Comparison of ENCODE assay signal across 2 cellular contexts in genomic region chr19:48799358-48800300, GRCh38.
TF ChIP-seq lines count a peak whose summit lies in the region.

No MANE protein-coding gene starts in this region.

TF ChIP-seq in GM23338, 12 proteins besides CTCF, POLR2A, EP300 and RAD21:
- no peak for TF ChIP-seq REST (IDR thresholded peaks at IDR 0.05; ENCODE audit: unreplicated experiment)
- no peak for TF ChIP-seq NANOG (IDR thresholded peaks at IDR 0.05; ENCODE audit: borderline replicate concordance)
- TF ChIP-seq CREB1 (CRISPR knock-in tag; IDR thresholded peaks at IDR 0.05; ENCODE audit: low read depth): no peak
- no peak for TF ChIP-seq POLR2AphosphoS5 (IDR thresholded peaks at IDR 0.05; ENCODE audit: low read depth)
- no peak for TF ChIP-seq EZH2 (IDR thresholded peaks at IDR 0.05; ENCODE audit: low read depth, unreplicated experiment)
- no peak for TF ChIP-seq STAT1 (IDR thresholded peaks at IDR 0.05; ENCODE audit: unreplicated experiment)
- TF ChIP-seq, protein P1, sequence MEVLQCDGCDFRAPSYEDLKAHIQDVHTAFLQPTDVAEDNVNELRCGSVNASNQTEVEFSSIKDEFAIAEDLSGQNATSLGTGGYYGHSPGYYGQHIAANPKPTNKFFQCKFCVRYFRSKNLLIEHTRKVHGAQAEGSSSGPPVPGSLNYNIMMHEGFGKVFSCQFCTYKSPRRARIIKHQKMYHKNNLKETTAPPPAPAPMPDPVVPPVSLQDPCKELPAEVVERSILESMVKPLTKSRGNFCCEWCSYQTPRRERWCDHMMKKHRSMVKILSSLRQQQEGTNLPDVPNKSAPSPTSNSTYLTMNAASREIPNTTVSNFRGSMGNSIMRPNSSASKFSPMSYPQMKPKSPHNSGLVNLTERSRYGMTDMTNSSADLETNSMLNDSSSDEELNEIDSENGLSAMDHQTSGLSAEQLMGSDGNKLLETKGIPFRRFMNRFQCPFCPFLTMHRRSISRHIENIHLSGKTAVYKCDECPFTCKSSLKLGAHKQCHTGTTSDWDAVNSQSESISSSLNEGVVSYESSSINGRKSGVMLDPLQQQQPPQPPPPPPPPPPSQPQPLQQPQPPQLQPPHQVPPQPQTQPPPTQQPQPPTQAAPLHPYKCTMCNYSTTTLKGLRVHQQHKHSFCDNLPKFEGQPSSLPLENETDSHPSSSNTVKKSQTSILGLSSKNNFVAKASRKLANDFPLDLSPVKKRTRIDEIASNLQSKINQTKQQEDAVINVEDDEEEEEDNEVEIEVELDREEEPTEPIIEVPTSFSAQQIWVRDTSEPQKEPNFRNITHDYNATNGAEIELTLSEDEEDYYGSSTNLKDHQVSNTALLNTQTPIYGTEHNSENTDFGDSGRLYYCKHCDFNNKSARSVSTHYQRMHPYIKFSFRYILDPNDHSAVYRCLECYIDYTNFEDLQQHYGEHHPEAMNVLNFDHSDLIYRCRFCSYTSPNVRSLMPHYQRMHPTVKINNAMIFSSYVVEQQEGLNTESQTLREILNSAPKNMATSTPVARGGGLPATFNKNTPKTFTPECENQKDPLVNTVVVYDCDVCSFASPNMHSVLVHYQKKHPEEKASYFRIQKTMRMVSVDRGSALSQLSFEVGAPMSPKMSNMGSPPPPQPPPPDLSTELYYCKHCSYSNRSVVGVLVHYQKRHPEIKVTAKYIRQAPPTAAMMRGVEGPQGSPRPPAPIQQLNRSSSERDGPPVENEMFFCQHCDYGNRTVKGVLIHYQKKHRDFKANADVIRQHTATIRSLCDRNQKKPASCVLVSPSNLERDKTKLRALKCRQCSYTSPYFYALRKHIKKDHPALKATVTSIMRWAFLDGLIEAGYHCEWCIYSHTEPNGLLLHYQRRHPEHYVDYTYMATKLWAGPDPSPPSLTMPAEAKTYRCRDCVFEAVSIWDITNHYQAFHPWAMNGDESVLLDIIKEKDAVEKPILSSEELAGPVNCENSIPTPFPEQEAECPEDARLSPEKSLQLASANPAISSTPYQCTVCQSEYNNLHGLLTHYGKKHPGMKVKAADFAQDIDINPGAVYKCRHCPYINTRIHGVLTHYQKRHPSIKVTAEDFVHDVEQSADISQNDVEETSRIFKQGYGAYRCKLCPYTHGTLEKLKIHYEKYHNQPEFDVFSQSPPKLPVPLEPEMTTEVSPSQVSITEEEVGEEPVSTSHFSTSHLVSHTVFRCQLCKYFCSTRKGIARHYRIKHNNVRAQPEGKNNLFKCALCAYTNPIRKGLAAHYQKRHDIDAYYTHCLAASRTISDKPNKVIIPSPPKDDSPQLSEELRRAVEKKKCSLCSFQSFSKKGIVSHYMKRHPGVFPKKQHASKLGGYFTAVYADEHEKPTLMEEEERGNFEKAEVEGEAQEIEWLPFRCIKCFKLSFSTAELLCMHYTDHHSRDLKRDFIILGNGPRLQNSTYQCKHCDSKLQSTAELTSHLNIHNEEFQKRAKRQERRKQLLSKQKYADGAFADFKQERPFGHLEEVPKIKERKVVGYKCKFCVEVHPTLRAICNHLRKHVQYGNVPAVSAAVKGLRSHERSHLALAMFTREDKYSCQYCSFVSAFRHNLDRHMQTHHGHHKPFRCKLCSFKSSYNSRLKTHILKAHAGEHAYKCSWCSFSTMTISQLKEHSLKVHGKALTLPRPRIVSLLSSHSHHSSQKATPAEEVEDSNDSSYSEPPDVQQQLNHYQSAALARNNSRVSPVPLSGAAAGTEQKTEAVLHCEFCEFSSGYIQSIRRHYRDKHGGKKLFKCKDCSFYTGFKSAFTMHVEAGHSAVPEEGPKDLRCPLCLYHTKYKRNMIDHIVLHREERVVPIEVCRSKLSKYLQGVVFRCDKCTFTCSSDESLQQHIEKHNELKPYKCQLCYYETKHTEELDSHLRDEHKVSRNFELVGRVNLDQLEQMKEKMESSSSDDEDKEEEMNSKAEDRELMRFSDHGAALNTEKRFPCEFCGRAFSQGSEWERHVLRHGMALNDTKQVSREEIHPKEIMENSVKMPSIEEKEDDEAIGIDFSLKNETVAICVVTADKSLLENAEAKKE (CRISPR knock-in tag; IDR thresholded peaks at IDR 0.05): no peak
- TF ChIP-seq ETS1 (IDR thresholded peaks at IDR 0.05): no peak
- no peak for TF ChIP-seq EZH2phosphoT487 (IDR thresholded peaks at IDR 0.05; ENCODE audit: unreplicated experiment)
- no peak for TF ChIP-seq ZNF114 (CRISPR knock-in tag; IDR thresholded peaks at IDR 0.05)
- TF ChIP-seq ZNF331 (CRISPR knock-in tag; IDR thresholded peaks at IDR 0.05; ENCODE audit: low read depth): no peak
- TF ChIP-seq JUNB (IDR thresholded peaks at IDR 0.05; ENCODE audit: unreplicated experiment): no peak
TF ChIP-seq in GM23338: peak in this region for 0.

TF ChIP-seq in HEK293T, 16 proteins besides CTCF, POLR2A, EP300 and RAD21 (continued from another document):
- TF ChIP-seq SP1 (IDR thresholded peaks at IDR 0.05) (no peak), FOXM1 (IDR thresholded peaks at IDR 0.05; ENCODE audit: borderline replicate concordance) (no peak), TARDBP (IDR thresholded peaks at IDR 0.05) (no peak), CTBP1 (IDR thresholded peaks at IDR 0.05; ENCODE audit: borderline replicate concordance) (no peak)
- TF ChIP-seq, protein P2, sequence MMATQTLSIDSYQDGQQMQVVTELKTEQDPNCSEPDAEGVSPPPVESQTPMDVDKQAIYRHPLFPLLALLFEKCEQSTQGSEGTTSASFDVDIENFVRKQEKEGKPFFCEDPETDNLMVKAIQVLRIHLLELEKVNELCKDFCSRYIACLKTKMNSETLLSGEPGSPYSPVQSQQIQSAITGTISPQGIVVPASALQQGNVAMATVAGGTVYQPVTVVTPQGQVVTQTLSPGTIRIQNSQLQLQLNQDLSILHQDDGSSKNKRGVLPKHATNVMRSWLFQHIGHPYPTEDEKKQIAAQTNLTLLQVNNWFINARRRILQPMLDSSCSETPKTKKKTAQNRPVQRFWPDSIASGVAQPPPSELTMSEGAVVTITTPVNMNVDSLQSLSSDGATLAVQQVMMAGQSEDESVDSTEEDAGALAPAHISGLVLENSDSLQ (IDR thresholded peaks at IDR 0.05): no peak
